1 cellular context compared by ENCODE assay signal in the genomic region with DNA sequence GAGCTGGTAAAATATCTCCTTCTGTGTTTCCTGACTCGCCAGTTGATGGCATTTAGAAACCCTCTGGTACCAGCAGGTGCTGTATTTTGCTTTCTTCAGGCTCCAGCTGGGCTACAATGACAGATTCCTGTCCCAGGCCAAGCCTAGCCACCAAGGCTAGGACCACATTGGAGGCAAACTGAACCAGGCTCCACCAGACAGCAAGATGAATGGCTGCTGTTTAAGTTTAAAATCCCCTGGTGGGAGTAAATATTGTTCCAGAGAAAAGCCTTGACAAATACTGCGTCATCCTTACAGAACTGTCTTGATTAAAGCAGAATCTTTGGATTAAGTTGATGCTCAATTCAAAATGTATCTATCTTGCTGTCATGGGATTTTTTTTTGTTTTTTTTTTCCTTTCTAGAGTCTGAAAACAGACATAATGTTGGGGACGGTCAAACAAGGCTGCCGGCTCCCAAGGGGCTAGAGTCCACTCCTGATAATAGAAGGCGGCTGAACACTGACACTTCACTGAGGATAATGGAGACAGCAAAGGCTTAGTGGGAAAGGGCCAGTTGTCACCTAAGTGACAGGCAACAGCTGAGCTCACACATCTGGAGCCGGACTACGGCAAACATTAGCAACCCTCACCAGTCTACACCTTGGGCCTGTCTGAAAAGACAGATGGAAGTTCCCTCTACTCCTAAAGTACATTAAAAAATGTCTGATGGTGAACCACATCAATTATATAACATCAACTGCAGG.
TF ChIP-seq lines count a peak whose summit lies in the region.

No MANE protein-coding gene starts in this region.

TF ChIP-seq in K562, 482 proteins besides CTCF, POLR2A, EP300 and RAD21 (continued from another document):
- TF ChIP-seq PTTG1 (tag; IDR thresholded peaks at IDR 0.05; ENCODE audit: low read depth) (no peak), MEIS2 (IDR thresholded peaks at IDR 0.05; ENCODE audit: partially characterized antibody) (peak; percentile 26), ZBTB17 (CRISPR knock-in tag; IDR thresholded peaks at IDR 0.05) (no peak)
- TF ChIP-seq, protein P1, sequence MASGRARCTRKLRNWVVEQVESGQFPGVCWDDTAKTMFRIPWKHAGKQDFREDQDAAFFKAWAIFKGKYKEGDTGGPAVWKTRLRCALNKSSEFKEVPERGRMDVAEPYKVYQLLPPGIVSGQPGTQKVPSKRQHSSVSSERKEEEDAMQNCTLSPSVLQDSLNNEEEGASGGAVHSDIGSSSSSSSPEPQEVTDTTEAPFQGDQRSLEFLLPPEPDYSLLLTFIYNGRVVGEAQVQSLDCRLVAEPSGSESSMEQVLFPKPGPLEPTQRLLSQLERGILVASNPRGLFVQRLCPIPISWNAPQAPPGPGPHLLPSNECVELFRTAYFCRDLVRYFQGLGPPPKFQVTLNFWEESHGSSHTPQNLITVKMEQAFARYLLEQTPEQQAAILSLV (tag; IDR thresholded peaks at IDR 0.05) = peak; percentile 71
